In genomic region chr20:34013532-34013931, GRCh38 we compare ENCODE assay signal across 18 cellular contexts.
"Had no signal": no experiment of that assay in that cellular context is flagged by ENCODE, and none has a peak within 500 bp of the region (broad histone marks: within the 10 kb centered on the region; RNA-seq: fewer than 3 reads in every experiment).

No MANE protein-coding gene starts in this region.

- H3K27ac ChIP-seq: body of pancreas had no signal

- DNase-seq: activated CD4-positive, alpha-beta T cell treated with anti-CD3 and anti-CD28 coated beads, Interleukin-2, amount 50 U/mL, for 1 hour; activated CD4-positive, CD25-positive, alpha-beta regulatory T cell treated with anti-CD3 and anti-CD28 coated beads, Interleukin-2, amount 50 U/mL, for 72 hours; activated CD8-positive, alpha-beta memory T cell treated with anti-CD3 and anti-CD28 coated beads, Interleukin-2, amount 50 U/mL, for 4 hours; activated naive CD4-positive, alpha-beta T cell treated with Interleukin-2 at 50 U/mL for 16 hours; body of pancreas; effector memory CD8-positive, alpha-beta T cell; foreskin fibroblast; hippocampal formation; islet precursor cell; midbrain; stimulated activated CD4-positive, alpha-beta T cell treated with anti-CD3 and anti-CD28 coated beads, Interleukin-12 subunit alpha, Interleukin-12 subunit beta, amount 100 ng/mL, for 4 hours; stimulated activated CD4-positive, alpha-beta T cell treated with anti-CD3 and anti-CD28 coated beads, Interleukin-1b, Interleukin-23, amount 100 ng/mL, for 48 hours; stimulated activated CD8-positive, alpha-beta memory T cell treated with anti-CD3 and anti-CD28 coated beads, Interleukin-4, amount 100 ng/mL, for 48 hours; stimulated activated naive CD4-positive, alpha-beta T cell had no signal

- ATAC-seq: body of pancreas; effector memory CD8-positive, alpha-beta T cell had no signal

- H3K27me3 ChIP-seq: body of pancreas had no signal

- H3K4me3 Mint-ChIP-seq: activated T-helper 1 cell treated with anti-CD3 and anti-CD28 coated beads, Interleukin-12 subunit alpha, Interleukin-12 subunit beta, Interleukin-2, Interleukin-4 antibody, amounts not matched to agents 30 ng/mL and 10 ng/mL and 1 ng/mL, durations not matched to agents 14 hours and 24 hours and 36 hours; effector memory CD8-positive, alpha-beta T cell; neural crest cell had no signal

- H3K27ac Mint-ChIP-seq: activated T-helper 1 cell treated with anti-CD3 and anti-CD28 coated beads, Interleukin-12 subunit alpha, Interleukin-12 subunit beta, Interleukin-2, Interleukin-4 antibody, amounts not matched to agents 30 ng/mL and 10 ng/mL and 1 ng/mL, durations not matched to agents 14 hours and 24 hours and 36 hours; progenitor cell of endocrine pancreas had no signal

- H3K9me3 Mint-ChIP-seq: activated T-helper 1 cell treated with anti-CD3 and anti-CD28 coated beads, Interleukin-12 subunit alpha, Interleukin-12 subunit beta, Interleukin-2, Interleukin-4 antibody, amounts not matched to agents 30 ng/mL and 10 ng/mL and 1 ng/mL, durations not matched to agents 14 hours and 24 hours and 36 hours; effector memory CD8-positive, alpha-beta T cell; neural crest cell had no signal

- H3K4me3 ChIP-seq: body of pancreas, lung had no signal

- H3K27me3 Mint-ChIP-seq: effector memory CD8-positive, alpha-beta T cell; progenitor cell of endocrine pancreas had no signal
